24 cellular contexts compared by ENCODE assay signal in the genomic region with DNA sequence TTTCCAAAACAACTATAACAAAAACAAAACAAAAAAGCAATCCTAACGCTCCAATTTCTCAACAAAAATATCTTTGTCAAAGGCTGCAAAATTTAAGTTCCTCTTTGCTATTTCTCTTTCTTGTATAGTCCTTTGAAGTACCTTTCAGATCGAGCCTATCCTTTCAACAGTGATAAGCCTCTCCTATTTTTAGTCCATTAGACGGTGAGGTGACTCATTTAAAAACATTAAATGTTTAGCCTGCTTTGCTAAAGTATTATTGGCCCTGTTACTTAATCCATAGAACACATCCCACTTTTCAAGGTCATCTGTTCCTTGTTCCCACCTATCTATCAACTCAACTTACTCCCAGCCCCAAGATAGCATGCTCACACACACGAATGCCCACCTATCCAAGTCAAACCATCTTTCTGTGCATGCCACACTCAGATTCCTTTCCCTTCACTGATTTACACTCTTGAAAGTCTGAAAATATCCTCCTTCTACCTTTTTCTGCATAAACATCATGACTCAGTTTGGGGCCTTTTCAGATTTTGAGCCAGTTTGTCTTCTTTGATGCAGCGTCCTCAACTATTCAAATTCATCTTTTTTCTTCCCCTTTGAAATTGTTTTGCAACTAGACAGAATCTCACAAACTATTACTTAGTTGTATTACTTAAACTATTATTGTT.
DNase-seq lines count a peak whose midpoint lies in the region; ATAC-seq, FAIRE-seq and TF ChIP-seq lines count a peak whose summit lies in the region.
"Had no signal": no experiment of that assay in that cellular context is flagged by ENCODE, and none has a peak within 500 bp of the region (broad histone marks: within the 10 kb centered on the region; RNA-seq: fewer than 3 reads in every experiment).

No MANE protein-coding gene starts in this region.

- FAIRE-seq in keratinocyte (lab: Jason Lieb, UNC) = peak; percentile 32
- FAIRE-seq: A204.1, RCC 7860 had no signal

- H3K4me1 ChIP-seq in cardiac muscle cell (ENCODE audit: low read depth) (peaks cover 47% of the 10 kb centered on the region), right cardiac atrium (ENCODE audit: control insufficient read depth, insufficient read depth, low read length) (no peaks in the 10 kb centered on the region), keratinocyte (ENCODE audit: control insufficient read depth, extremely low read depth, insufficient read depth, low read length) (no peaks in the 10 kb centered on the region), Karpas-422 (ENCODE audit: low read length) (no peaks in the 10 kb centered on the region)
- H3K4me1 ChIP-seq: uterus had no signal

- H3K27me3 ChIP-seq in cardiac muscle cell = no peaks in the 10 kb centered on the region
- no peaks in the 10 kb centered on the region for H3K27me3 ChIP-seq in right cardiac atrium (ENCODE audit: control insufficient read depth, insufficient read depth)
- H3K27me3 ChIP-seq in keratinocyte (ENCODE audit: control insufficient read depth, extremely low read depth, insufficient read depth, low read length) = peaks cover 3% of the 10 kb centered on the region
- H3K27me3 ChIP-seq in Karpas-422 (ENCODE audit: low read length) = no peaks in the 10 kb centered on the region; the same call in 1 of the 2 replicates
- H3K27me3 ChIP-seq: MG63, uterus had no signal

- H3K36me3 ChIP-seq in cardiac muscle cell = no peaks in the 10 kb centered on the region
- H3K36me3 ChIP-seq in keratinocyte (ENCODE audit: control insufficient read depth in 2 of 2, extremely low read depth in 1 of 2, insufficient read depth in 2 of 2, low read length in 2 of 2) = no peaks in the 10 kb centered on the region
- H3K36me3 ChIP-seq in Karpas-422 (ENCODE audit: insufficient read depth, low read length) = no peaks in the 10 kb centered on the region
- H3K36me3 ChIP-seq: MG63, uterus had no signal

- no peaks in the 10 kb centered on the region for H3K9me1 ChIP-seq in keratinocyte (ENCODE audit: control insufficient read depth, extremely low read depth, insufficient read depth, low read length)

- H3K27ac ChIP-seq in cardiac muscle cell (peak overlapping the region; percentile 56), right cardiac atrium (ENCODE audit: low read length) (no peak overlapping the region), keratinocyte (ENCODE audit: control insufficient read depth, insufficient read depth, low read length) (no peak overlapping the region), Karpas-422 (ENCODE audit: low read length) (no peak overlapping the region)
- H3K27ac ChIP-seq: HL-60, skin epidermis, uterus had no signal

- no peak for ATAC-seq in right cardiac atrium
- ATAC-seq in GM21723 (IDR thresholded peaks at IDR 0.05; ENCODE audit: unreplicated experiment) = peak; percentile 69
- ATAC-seq in HG03432 (IDR thresholded peaks at IDR 0.05; ENCODE audit: unreplicated experiment) = peak; percentile 73
- ATAC-seq: activated CD4-positive, CD25-positive, alpha-beta regulatory T cell treated with anti-CD3 and anti-CD28 coated beads, Interleukin-2, amount 50 U/mL, for 24 hours had no signal

- peak overlapping the region; percentile 56 for H2AFZ ChIP-seq in keratinocyte (ENCODE audit: control insufficient read depth, low read length)
- H2AFZ ChIP-seq in Karpas-422 (ENCODE audit: low read length) = no peak overlapping the region

- WGBS in right cardiac atrium = 31% methylated on average over 5 of the region's 5 CpGs

- no peaks in the 10 kb centered on the region for H4K20me1 ChIP-seq in keratinocyte (ENCODE audit: control insufficient read depth, extremely low read depth, insufficient read depth, low read length)
- H4K20me1 ChIP-seq in Karpas-422 (ENCODE audit: insufficient read depth, low read depth, low read length) = no peaks in the 10 kb centered on the region

- TF ChIP-seq CTCF in cardiac muscle cell (IDR thresholded peaks at IDR 0.05; ENCODE audit: low read depth, low read length) (no peak), keratinocyte (optimal IDR thresholded peaks at IDR 0.05 in 1 of 3, IDR thresholded peaks at IDR 0.05 in 1 of 3, conservative IDR thresholded peaks at IDR 0.05 in 1 of 3; ENCODE audit: extremely low read depth in 1 of 3, insufficient read depth in 2 of 3, low read length in 3 of 3) (no peak)

- H3K4me2 ChIP-seq in keratinocyte (ENCODE audit: control insufficient read depth, extremely low read depth, insufficient read depth, low read depth, low read length) (no peak overlapping the region), Karpas-422 (ENCODE audit: low read depth, low read length, poor library complexity, severe bottlenecking) (no peak overlapping the region)
- H3K4me2 ChIP-seq: SK-N-SH had no signal

- intact Hi-C loops in right cardiac atrium (cut with DNase I) = no loop called here

- dilution Hi-C loops in keratinocyte (cut with MboI; ENCODE audit: extremely low pct_ligation_motif_present, low sequenced_read_pairs) = no loop called here

- DNase-seq in cardiac muscle cell (ENCODE audit: low read depth in 1 of 2, low spot score in 1 of 2) (no peak), right cardiac atrium (no peak), keratinocyte (ENCODE audit: low read depth, low spot score) (no peak), Karpas-422 (no peak), T-helper 2 cell (no peak), iPS-NIHi11 (ENCODE audit: low spot score) (no peak)
- DNase-seq: activated T-cell treated with anti-CD3 and anti-CD28 coated beads, Interleukin-2, amount 50 U/mL, for 48 hours; Calu3; effector memory CD4-positive, alpha-beta T cell; MG63; NCI-H1694; NCI-H226; NK-92 treated with Interleukin-12 subunit alpha and Interleukin-12 subunit beta, amount 100 ng/mL, for 24 hours; SK-N-SH; stimulated activated CD8-positive, alpha-beta memory T cell treated with anti-CD3 and anti-CD28 coated beads, Interleukin-4, amount 100 ng/mL, for 48 hours; T-helper 9 cell; uterus had no signal

- H3K9me3 ChIP-seq in cardiac muscle cell (ENCODE audit: low read depth) (no peaks in the 10 kb centered on the region), right cardiac atrium (ENCODE audit: control insufficient read depth, low read length) (no peaks in the 10 kb centered on the region), keratinocyte (ENCODE audit: control insufficient read depth, low read depth, low read length) (no peaks in the 10 kb centered on the region), Karpas-422 (ENCODE audit: low read length) (no peaks in the 10 kb centered on the region)
- H3K9me3 ChIP-seq: MG63, SK-N-SH, uterus had no signal

- no peaks in the 10 kb centered on the region for H3K79me2 ChIP-seq in keratinocyte (ENCODE audit: control insufficient read depth, insufficient read depth, low read length)
- H3K79me2 ChIP-seq in Karpas-422 (ENCODE audit: low read length) = no peaks in the 10 kb centered on the region

- H3K9ac ChIP-seq in keratinocyte (ENCODE audit: control insufficient read depth, extremely low read depth, insufficient read depth, low read length) (no peak overlapping the region), Karpas-422 (ENCODE audit: low read length) (no peak overlapping the region)
- H3K9ac ChIP-seq: SK-N-SH had no signal

- H3K9me2 ChIP-seq in Karpas-422 (replicated peaks; ENCODE audit: insufficient read depth, low read length) = no peaks in the 10 kb centered on the region
- H3K9me2 ChIP-seq: SK-N-SH had no signal

- H3K4me3 ChIP-seq in cardiac muscle cell (no peak overlapping the region), right cardiac atrium (ENCODE audit: low read length) (no peak overlapping the region), keratinocyte (ENCODE audit: control insufficient read depth in 2 of 3, extremely low read depth in 1 of 3, insufficient read depth in 2 of 3, low read depth in 1 of 3, low read length in 3 of 3) (no peak overlapping the region), Karpas-422 (ENCODE audit: low read length) (no peak overlapping the region)
- H3K4me3 ChIP-seq: MG63, skin epidermis, uterus had no signal

Comparison
In these comparisons a context has a peak if more than half of its experiments do, and no peak if none do; other contexts are left out.
1. ATAC-seq: peak in GM21723 (single experiment) and HG03432 (single experiment); none in right cardiac atrium (0 of 2).